12 cellular contexts compared by ENCODE assay signal in the genomic region with DNA sequence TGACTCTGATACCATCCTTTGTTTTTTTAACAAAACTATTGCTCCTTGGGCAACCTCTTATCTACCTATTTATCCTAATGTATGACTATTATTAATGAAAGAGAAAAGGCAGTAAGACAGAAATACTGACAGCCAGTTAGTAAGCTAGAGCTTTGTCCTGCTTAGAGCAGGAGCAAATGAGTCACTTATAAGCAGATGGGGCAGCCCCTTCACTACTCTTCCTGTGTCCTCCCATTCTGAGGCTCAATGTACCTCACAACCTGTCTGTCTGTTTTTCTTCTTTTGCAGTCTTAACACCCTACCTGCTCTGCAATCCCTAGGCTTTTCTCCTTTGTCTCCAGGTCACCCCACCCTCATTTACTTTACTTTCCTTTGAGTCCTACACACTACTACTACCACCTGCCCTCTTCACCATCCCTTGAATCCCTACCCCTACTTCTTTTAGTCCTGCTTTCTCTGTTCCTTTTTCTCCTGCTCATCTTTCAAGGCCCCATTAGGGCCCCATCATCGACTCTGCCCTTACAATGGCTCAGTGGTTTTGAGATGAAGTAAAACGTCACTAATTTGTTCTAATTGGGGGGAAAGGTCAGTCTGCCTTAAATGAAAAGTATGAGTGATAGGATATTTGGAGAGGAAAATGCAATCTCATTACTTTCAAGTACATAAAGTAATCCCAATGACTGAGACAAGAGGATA.
DNase-seq lines count a peak whose midpoint lies in the region; ATAC-seq and TF ChIP-seq lines count a peak whose summit lies in the region.
"Had no signal": no experiment of that assay in that cellular context is flagged by ENCODE, and none has a peak within 500 bp of the region (broad histone marks: within the 10 kb centered on the region; RNA-seq: fewer than 3 reads in every experiment).

No MANE protein-coding gene starts in this region.

- no peaks in the 10 kb centered on the region for H3K9me3 Mint-ChIP-seq in effector memory CD8-positive, alpha-beta T cell

- no peak for TF ChIP-seq CTCF in WERI-Rb-1 (IDR thresholded peaks at IDR 0.05; ENCODE audit: low read depth, low read length)

- no peak overlapping the region for H3K27ac Mint-ChIP-seq in effector memory CD8-positive, alpha-beta T cell

- no peak overlapping the region for H3K4me3 ChIP-seq in WERI-Rb-1 (ENCODE audit: low read depth, low read length)
- H3K4me3 ChIP-seq: mucosa of descending colon, thoracic aorta had no signal

- peak; percentile 87 for ATAC-seq in GM18861 (IDR thresholded peaks at IDR 0.05; ENCODE audit: unreplicated experiment)
- peak; percentile 81 for ATAC-seq in GM21381 (IDR thresholded peaks at IDR 0.05; ENCODE audit: unreplicated experiment)
- ATAC-seq in HG02973 (IDR thresholded peaks at IDR 0.05; ENCODE audit: unreplicated experiment) = peak; percentile 80
- ATAC-seq in effector memory CD8-positive, alpha-beta T cell (replicated peaks) = no peak
- ATAC-seq: mucosa of descending colon, PC-3 had no signal

- peaks cover 3% of the 10 kb centered on the region for H3K36me3 Mint-ChIP-seq in effector memory CD8-positive, alpha-beta T cell (ENCODE audit: insufficient read depth)

- no peaks in the 10 kb centered on the region for H3K36me3 ChIP-seq in WERI-Rb-1
- H3K36me3 ChIP-seq: thoracic aorta had no signal

- H3K27me3 Mint-ChIP-seq in effector memory CD8-positive, alpha-beta T cell = no peaks in the 10 kb centered on the region

- peak; percentile 64 to 90 for DNase-seq in NCI-H187 (lab: John Stamatoyannopoulos, UW)
- no peak for DNase-seq in cerebellar nuclear complex (lab: John Stamatoyannopoulos, UW)
- no peak for DNase-seq in WERI-Rb-1
- DNase-seq in effector memory CD8-positive, alpha-beta T cell = no peak
- no peak for DNase-seq in activated CD4-positive, alpha-beta T cell treated with anti-CD3 and anti-CD28 coated beads for 1 hour
- DNase-seq: activated T-cell treated with anti-CD3 and anti-CD28 coated beads for 4 hours, mucosa of descending colon, PC-3 had no signal

- peaks cover 31% of the 10 kb centered on the region for H3K27me3 ChIP-seq in WERI-Rb-1 (ENCODE audit: insufficient read depth, low read depth, severe bottlenecking)

- no peak overlapping the region for H3K27ac ChIP-seq in WERI-Rb-1
- H3K27ac ChIP-seq: thoracic aorta had no signal

- H3K4me1 Mint-ChIP-seq in effector memory CD8-positive, alpha-beta T cell (ENCODE audit: low read depth in 2 of 2) = no peaks in the 10 kb centered on the region

- no peaks in the 10 kb centered on the region for H3K9me3 ChIP-seq in WERI-Rb-1 (ENCODE audit: severe bottlenecking)
- H3K9me3 ChIP-seq: mucosa of descending colon, thoracic aorta had no signal

- no peak overlapping the region for H3K4me3 Mint-ChIP-seq in effector memory CD8-positive, alpha-beta T cell

Comparison
In these comparisons a context has a peak if more than half of its experiments do, and no peak if none do; other contexts are left out.
1. DNase-seq: peak in NCI-H187 (2 of 2); none in cerebellar nuclear complex (0 of 2), WERI-Rb-1 (single experiment), effector memory CD8-positive, alpha-beta T cell (0 of 3) and activated CD4-positive, alpha-beta T cell treated with anti-CD3 and anti-CD28 coated beads for 1 hour (single experiment).